22 cellular contexts compared by ENCODE assay signal in the genomic region with DNA sequence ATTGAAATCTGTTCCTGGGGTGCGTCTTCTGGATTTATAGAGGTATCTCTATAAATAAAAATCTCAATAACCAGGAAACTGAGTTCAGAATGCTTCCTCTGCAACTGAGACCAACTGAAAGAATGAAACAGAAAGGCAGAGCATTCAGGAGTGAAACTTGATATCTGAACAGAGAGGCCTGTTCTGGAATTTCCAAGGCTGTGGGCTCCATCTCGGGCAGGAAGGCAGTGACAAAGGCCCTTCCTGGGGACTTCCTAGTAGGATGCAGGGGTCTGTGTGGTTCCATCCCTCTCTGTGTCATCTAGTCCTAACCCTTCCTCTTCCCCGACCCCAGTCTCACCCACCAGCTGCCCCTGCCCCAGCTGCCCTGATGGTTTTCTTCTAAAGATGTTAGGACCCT. TPM values are rescaled to one million over a fixed set of nuclear protein-coding genes. Genes with fewer than 3 reads are reported as not detected.
A peak's percentile ranks its signal among the peaks of the same experiment; 100 is the strongest.
DNase-seq lines count a peak whose midpoint lies in the region; ATAC-seq, FAIRE-seq and TF ChIP-seq lines count a peak whose summit lies in the region.
"Had no signal": no experiment of that assay in that cellular context is flagged by ENCODE, and none has a peak within 500 bp of the region (broad histone marks: within the 10 kb centered on the region; RNA-seq: fewer than 3 reads in every experiment).

No MANE protein-coding gene starts in this region.

- TF ChIP-seq CTCF in endothelial cell of umbilical vein (IDR thresholded peaks at IDR 0.05; ENCODE audit: extremely low read depth in 1 of 2, insufficient read depth in 1 of 2, low read depth in 1 of 2, low read length in 2 of 2) (no peak), neural progenitor cell (IDR thresholded peaks at IDR 0.05) (no peak)

- intact Hi-C loops in activated naive CD4-positive, alpha-beta T cell treated with anti-CD3 and anti-CD28 coated beads for 36 hours (cut with micrococcal nuclease), result no loop called here
- intact Hi-C loops in activated T-helper 2 cell treated with anti-CD3 and anti-CD28 coated beads, Interferon-gamma antibody, Interleukin-2, Interleukin-4, amounts not matched to agents 10 μg/mL and 5 μg/mL and 100 μg/mL, durations not matched to agents 14 hours and 24 hours and 36 hours (cut with micrococcal nuclease), result no loop called here
- intact Hi-C loops in endothelial cell of umbilical vein (cut with micrococcal nuclease), result no loop called here

- H3K9me3 Mint-ChIP-seq in activated naive CD4-positive, alpha-beta T cell treated with anti-CD3 and anti-CD28 coated beads, Interleukin-2, amount 10 ng/mL, durations not matched to agents 7 days and 5 days, result no peaks in the 10 kb centered on the region
- H3K9me3 Mint-ChIP-seq in activated naive CD4-positive, alpha-beta T cell treated with anti-CD3 and anti-CD28 coated beads for 36 hours, result no peaks in the 10 kb centered on the region
- peaks cover 4% of the 10 kb centered on the region for H3K9me3 Mint-ChIP-seq in activated T-helper 2 cell treated with anti-CD3 and anti-CD28 coated beads, Interferon-gamma antibody, Interleukin-2, Interleukin-4, amounts not matched to agents 10 μg/mL and 5 μg/mL and 100 μg/mL, durations not matched to agents 14 hours and 24 hours and 36 hours
- no peaks in the 10 kb centered on the region for H3K9me3 Mint-ChIP-seq in neural progenitor cell
- H3K9me3 Mint-ChIP-seq: CD4-positive, alpha-beta T cell had no signal

- H3K4me2 ChIP-seq in endothelial cell of umbilical vein (ENCODE audit: insufficient read depth, low read length) (no peak overlapping the region), neural progenitor cell (no peak overlapping the region)
- H3K4me2 ChIP-seq: KMS-11 had no signal

- BruUV-seq in endothelial cell of umbilical vein (replicated peaks; lab: Mats Ljungman, UMichigan), result no TSS peak

- no peak for ATAC-seq in GM21576 (IDR thresholded peaks at IDR 0.05; ENCODE audit: unreplicated experiment)
- ATAC-seq: PC-3 had no signal

- H3K4me3 ChIP-seq in endothelial cell of umbilical vein (replicated peaks in 1 of 3; ENCODE audit: insufficient read depth in 1 of 3, low read depth in 1 of 3, low read length in 3 of 3) (no peak overlapping the region), neural progenitor cell (no peak overlapping the region)

- no peaks in the 10 kb centered on the region for H3K9me1 ChIP-seq in endothelial cell of umbilical vein (replicated peaks; ENCODE audit: control insufficient read depth, extremely low read depth, insufficient read depth, low read length)

- no peaks in the 10 kb centered on the region for H4K20me1 ChIP-seq in endothelial cell of umbilical vein (replicated peaks; ENCODE audit: control insufficient read depth, extremely low read depth, insufficient read depth, low read length)
- H4K20me1 ChIP-seq in neural progenitor cell (ENCODE audit: low read depth), result no peaks in the 10 kb centered on the region

- peaks cover 58% of the 10 kb centered on the region for H3K27me3 Mint-ChIP-seq in activated naive CD4-positive, alpha-beta T cell treated with anti-CD3 and anti-CD28 coated beads, Interleukin-2, amount 10 ng/mL, durations not matched to agents 7 days and 5 days
- peaks cover 41% of the 10 kb centered on the region for H3K27me3 Mint-ChIP-seq in activated naive CD4-positive, alpha-beta T cell treated with anti-CD3 and anti-CD28 coated beads for 36 hours (ENCODE audit: low read depth)
- no peaks in the 10 kb centered on the region for H3K27me3 Mint-ChIP-seq in activated T-helper 2 cell treated with anti-CD3 and anti-CD28 coated beads, Interferon-gamma antibody, Interleukin-2, Interleukin-4, amounts not matched to agents 10 μg/mL and 5 μg/mL and 100 μg/mL, durations not matched to agents 14 hours and 24 hours and 36 hours (ENCODE audit: low read depth)
- H3K27me3 Mint-ChIP-seq in neural progenitor cell (ENCODE audit: insufficient read depth, low read depth), result no peaks in the 10 kb centered on the region

- POLR2A ChIA-PET in endothelial cell of umbilical vein (lab: Charles Lee), result no interaction called here

- CTCF ChIA-PET in activated naive CD4-positive, alpha-beta T cell treated with anti-CD3 and anti-CD28 coated beads, Interleukin-2, amount 10 ng/mL, durations not matched to agents 7 days and 5 days (lab: Charles Lee), result interaction anchor here (1.8 kb wide), 1 partner anchor 9 kb away, joined by 4 read pairs; no protein-coding TSS in a partner anchor
- CTCF ChIA-PET in activated naive CD4-positive, alpha-beta T cell treated with anti-CD3 and anti-CD28 coated beads for 36 hours (lab: Charles Lee), result no interaction called here
- CTCF ChIA-PET in endothelial cell of umbilical vein (lab: Charles Lee), result no interaction called here

- H2AFZ ChIP-seq in endothelial cell of umbilical vein (ENCODE audit: low read depth, low read length) (no peak overlapping the region), neural progenitor cell (replicated peaks) (peak overlapping the region; percentile 74)

- H3K4me1 Mint-ChIP-seq in activated naive CD4-positive, alpha-beta T cell treated with anti-CD3 and anti-CD28 coated beads, Interleukin-2, amount 10 ng/mL, durations not matched to agents 7 days and 5 days, result peaks cover 4% of the 10 kb centered on the region
- peaks cover 10% of the 10 kb centered on the region for H3K4me1 Mint-ChIP-seq in activated naive CD4-positive, alpha-beta T cell treated with anti-CD3 and anti-CD28 coated beads for 36 hours (ENCODE audit: low read depth)
- peaks cover 51% of the 10 kb centered on the region for H3K4me1 Mint-ChIP-seq in activated T-helper 2 cell treated with anti-CD3 and anti-CD28 coated beads, Interferon-gamma antibody, Interleukin-2, Interleukin-4, amounts not matched to agents 10 μg/mL and 5 μg/mL and 100 μg/mL, durations not matched to agents 14 hours and 24 hours and 36 hours (ENCODE audit: low read depth)
- peaks cover 14% of the 10 kb centered on the region for H3K4me1 Mint-ChIP-seq in neural progenitor cell

- H3K79me2 ChIP-seq in endothelial cell of umbilical vein (ENCODE audit: control insufficient read depth, insufficient read depth, low read length) (no peaks in the 10 kb centered on the region), neural progenitor cell (ENCODE audit: low read depth) (no peaks in the 10 kb centered on the region)

- H3K9me3 ChIP-seq in endothelial cell of umbilical vein (replicated peaks; ENCODE audit: control insufficient read depth, insufficient read depth, low read length) (no peaks in the 10 kb centered on the region), neural progenitor cell (ENCODE audit: low read depth) (no peaks in the 10 kb centered on the region)
- H3K9me3 ChIP-seq: BE2C, Caco-2 had no signal

- H3K36me3 Mint-ChIP-seq in activated naive CD4-positive, alpha-beta T cell treated with anti-CD3 and anti-CD28 coated beads, Interleukin-2, amount 10 ng/mL, durations not matched to agents 7 days and 5 days, result no peaks in the 10 kb centered on the region
- H3K36me3 Mint-ChIP-seq in activated naive CD4-positive, alpha-beta T cell treated with anti-CD3 and anti-CD28 coated beads for 36 hours (ENCODE audit: low read depth), result no peaks in the 10 kb centered on the region
- H3K36me3 Mint-ChIP-seq in activated T-helper 2 cell treated with anti-CD3 and anti-CD28 coated beads, Interferon-gamma antibody, Interleukin-2, Interleukin-4, amounts not matched to agents 10 μg/mL and 5 μg/mL and 100 μg/mL, durations not matched to agents 14 hours and 24 hours and 36 hours (ENCODE audit: low read depth), result no peaks in the 10 kb centered on the region
- H3K36me3 Mint-ChIP-seq in neural progenitor cell, result no peaks in the 10 kb centered on the region

- H3K9ac ChIP-seq in endothelial cell of umbilical vein (replicated peaks; ENCODE audit: extremely low read depth, insufficient read depth, low read length), result no peak overlapping the region
- no peak overlapping the region for H3K9ac ChIP-seq in neural progenitor cell
- H3K9ac ChIP-seq: KMS-11 had no signal

- H3K27me3 ChIP-seq in endothelial cell of umbilical vein (ENCODE audit: control insufficient read depth in 2 of 2, insufficient read depth in 2 of 2, low read length in 2 of 2), result no peaks in the 10 kb centered on the region
- H3K27me3 ChIP-seq in neural progenitor cell, result no peaks in the 10 kb centered on the region

- H3K27ac ChIP-seq in endothelial cell of umbilical vein (ENCODE audit: insufficient read depth, low read depth, low read length), result no peak overlapping the region
- H3K27ac ChIP-seq in neural progenitor cell, result no peak overlapping the region
- H3K27ac ChIP-seq: KMS-11 had no signal

- TF ChIP-seq POLR2A in endothelial cell of umbilical vein (IDR thresholded peaks at IDR 0.05; ENCODE audit: low read depth, low read length), result no peak

- H3K4me3 Mint-ChIP-seq in activated naive CD4-positive, alpha-beta T cell treated with anti-CD3 and anti-CD28 coated beads, Interleukin-2, amount 10 ng/mL, durations not matched to agents 7 days and 5 days, result no peak overlapping the region
- H3K4me3 Mint-ChIP-seq in activated naive CD4-positive, alpha-beta T cell treated with anti-CD3 and anti-CD28 coated beads for 36 hours, result no peak overlapping the region
- no peak overlapping the region for H3K4me3 Mint-ChIP-seq in activated T-helper 2 cell treated with anti-CD3 and anti-CD28 coated beads, Interferon-gamma antibody, Interleukin-2, Interleukin-4, amounts not matched to agents 10 μg/mL and 5 μg/mL and 100 μg/mL, durations not matched to agents 14 hours and 24 hours and 36 hours (ENCODE audit: low read depth)
- H3K4me3 Mint-ChIP-seq in neural progenitor cell, result no peak overlapping the region
- H3K4me3 Mint-ChIP-seq: CD4-positive, alpha-beta T cell had no signal

- no peak for DNase-seq in activated naive CD4-positive, alpha-beta T cell treated with anti-CD3 and anti-CD28 coated beads, Interleukin-2, amount 10 ng/mL, durations not matched to agents 7 days and 5 days
- no peak for DNase-seq in activated naive CD4-positive, alpha-beta T cell treated with anti-CD3 and anti-CD28 coated beads for 36 hours
- DNase-seq in activated T-helper 2 cell treated with anti-CD3 and anti-CD28 coated beads, Interferon-gamma antibody, Interleukin-2, Interleukin-4, amounts not matched to agents 10 μg/mL and 5 μg/mL and 100 μg/mL, durations not matched to agents 14 hours and 24 hours and 36 hours (ENCODE audit: low spot score), result no peak
- DNase-seq in endothelial cell of umbilical vein (ENCODE audit: low read depth, low spot score) (peak; percentile 39), neural progenitor cell (ENCODE audit: low spot score) (no peak), NCI-H128 (lab: John Stamatoyannopoulos, UW; ENCODE audit: unreplicated experiment) (no peak)
- DNase-seq in activated CD8-positive, alpha-beta memory T cell treated with anti-CD3 and anti-CD28 coated beads, Interleukin-2, amount 50 U/mL, for 48 hours, result no peak
- DNase-seq: BE2C; Caco-2; CD4-positive, alpha-beta T cell; NCI-H1436; NCI-H1930; NCI-H226; NCI-H524 treated with DMSO at 0.1 percent for 48 hours; PC-3; RPMI8226; SHP77 treated with DMSO at 0.1 percent for 48 hours had no signal

- peak overlapping the region; percentile 6 for H3K27ac Mint-ChIP-seq in activated naive CD4-positive, alpha-beta T cell treated with anti-CD3 and anti-CD28 coated beads, Interleukin-2, amount 10 ng/mL, durations not matched to agents 7 days and 5 days
- H3K27ac Mint-ChIP-seq in activated naive CD4-positive, alpha-beta T cell treated with anti-CD3 and anti-CD28 coated beads for 36 hours, result no peak overlapping the region
- H3K27ac Mint-ChIP-seq in activated T-helper 2 cell treated with anti-CD3 and anti-CD28 coated beads, Interferon-gamma antibody, Interleukin-2, Interleukin-4, amounts not matched to agents 10 μg/mL and 5 μg/mL and 100 μg/mL, durations not matched to agents 14 hours and 24 hours and 36 hours, result peak overlapping the region; percentile 54
- H3K27ac Mint-ChIP-seq in neural progenitor cell, result no peak overlapping the region
- H3K27ac Mint-ChIP-seq: CD4-positive, alpha-beta T cell had no signal

- H3K4me1 ChIP-seq in endothelial cell of umbilical vein (ENCODE audit: control insufficient read depth, extremely low read depth, insufficient read depth, low read length) (peaks cover 12% of the 10 kb centered on the region), neural progenitor cell (peaks cover 8% of the 10 kb centered on the region)
- H3K4me1 ChIP-seq: BE2C had no signal

- dilution Hi-C loops in endothelial cell of umbilical vein (cut with MboI; ENCODE audit: extremely low pct_ligation_motif_present, low sequenced_read_pairs), result no loop called here

- no peaks in the 10 kb centered on the region for H3F3A ChIP-seq in neural progenitor cell (ENCODE audit: low read depth)

- FAIRE-seq in endothelial cell of umbilical vein (lab: Jason Lieb, UNC), result peak; percentile 65
- FAIRE-seq: G401.6, GM19239, H54 had no signal

- H3K36me3 ChIP-seq in endothelial cell of umbilical vein (ENCODE audit: control insufficient read depth in 2 of 2, extremely low read depth in 1 of 2, insufficient read depth in 2 of 2, low read length in 2 of 2) (no peaks in the 10 kb centered on the region), neural progenitor cell (no peaks in the 10 kb centered on the region)
- H3K36me3 ChIP-seq: BE2C had no signal

RNA-seq across cellular contexts. Expression of gene JCAD, which starts 52.0 kb away (rescaled TPM):
- total RNA-seq in activated naive CD4-positive, alpha-beta T cell treated with anti-CD3 and anti-CD28 coated beads for 36 hours, result under 1 TPM in 1 of 2 experiments, not detected in 1; 0.05 TPM
- total RNA-seq in activated T-helper 2 cell treated with anti-CD3 and anti-CD28 coated beads, Interferon-gamma antibody, Interleukin-2, Interleukin-4, amounts not matched to agents 10 μg/mL and 5 μg/mL and 100 μg/mL, durations not matched to agents 14 hours and 24 hours and 36 hours, result 3.4 and 3.7 TPM in 2 replicates
- total RNA-seq in endothelial cell of umbilical vein (76.3 and 79.7 TPM in 2 replicates), neural progenitor cell (ENCODE audit: low replicate concordance) (1.3 and 1.9 TPM in 2 replicates)
- polyA plus RNA-seq in endothelial cell of umbilical vein, result 17.5 and 19.3 TPM in 2 replicates
- 23.1 and 29.1 TPM in 2 replicates for polyA plus RNA-seq in endothelial cell of umbilical vein (2011; cell fraction: cytosol; rRNA removed)
- 23.5 and 24.5 TPM in 2 replicates for polyA plus RNA-seq in endothelial cell of umbilical vein (2011; cell fraction: nucleus; rRNA removed)
- polyA plus RNA-seq in endothelial cell of umbilical vein (2012), result 28.1 and 35.3 TPM in 2 replicates
- polyA minus RNA-seq in endothelial cell of umbilical vein, result 50.6 and 50.9 TPM in 2 replicates
- not detected for polyA minus RNA-seq in endothelial cell of umbilical vein (2011; cell fraction: cytosol; rRNA and poly(A)+ RNA removed)
- 24.4 and 27.1 TPM in 2 replicates for polyA minus RNA-seq in endothelial cell of umbilical vein (2011; cell fraction: nucleus; rRNA and poly(A)+ RNA removed)
- total RNA-seq: CD4-positive, alpha-beta T cell had no signal

Comparison
In these comparisons a context has a peak if more than half of its experiments do, and no peak if none do; other contexts are left out.
1. H3K27ac Mint-ChIP-seq: peak in activated naive CD4-positive, alpha-beta T cell treated with anti-CD3 and anti-CD28 coated beads, Interleukin-2, amount 10 ng/mL, durations not matched to agents 7 days and 5 days (single experiment) and activated T-helper 2 cell treated with anti-CD3 and anti-CD28 coated beads, Interferon-gamma antibody, Interleukin-2, Interleukin-4, amounts not matched to agents 10 μg/mL and 5 μg/mL and 100 μg/mL, durations not matched to agents 14 hours and 24 hours and 36 hours (single experiment); none in activated naive CD4-positive, alpha-beta T cell treated with anti-CD3 and anti-CD28 coated beads for 36 hours (single experiment) and neural progenitor cell (single experiment).
2. RNA of gene JCAD, which starts 52.0 kb away (total RNA-seq): 76.3 to 79.7 TPM in endothelial cell of umbilical vein; 3.4 to 3.7 TPM in activated T-helper 2 cell treated with anti-CD3 and anti-CD28 coated beads, Interferon-gamma antibody, Interleukin-2, Interleukin-4, amounts not matched to agents 10 μg/mL and 5 μg/mL and 100 μg/mL, durations not matched to agents 14 hours and 24 hours and 36 hours, 1.3 to 1.9 TPM in neural progenitor cell and 0.05 TPM in activated naive CD4-positive, alpha-beta T cell treated with anti-CD3 and anti-CD28 coated beads for 36 hours; every median in the first group is over 10 times any median in the second.